In the genomic region with DNA sequence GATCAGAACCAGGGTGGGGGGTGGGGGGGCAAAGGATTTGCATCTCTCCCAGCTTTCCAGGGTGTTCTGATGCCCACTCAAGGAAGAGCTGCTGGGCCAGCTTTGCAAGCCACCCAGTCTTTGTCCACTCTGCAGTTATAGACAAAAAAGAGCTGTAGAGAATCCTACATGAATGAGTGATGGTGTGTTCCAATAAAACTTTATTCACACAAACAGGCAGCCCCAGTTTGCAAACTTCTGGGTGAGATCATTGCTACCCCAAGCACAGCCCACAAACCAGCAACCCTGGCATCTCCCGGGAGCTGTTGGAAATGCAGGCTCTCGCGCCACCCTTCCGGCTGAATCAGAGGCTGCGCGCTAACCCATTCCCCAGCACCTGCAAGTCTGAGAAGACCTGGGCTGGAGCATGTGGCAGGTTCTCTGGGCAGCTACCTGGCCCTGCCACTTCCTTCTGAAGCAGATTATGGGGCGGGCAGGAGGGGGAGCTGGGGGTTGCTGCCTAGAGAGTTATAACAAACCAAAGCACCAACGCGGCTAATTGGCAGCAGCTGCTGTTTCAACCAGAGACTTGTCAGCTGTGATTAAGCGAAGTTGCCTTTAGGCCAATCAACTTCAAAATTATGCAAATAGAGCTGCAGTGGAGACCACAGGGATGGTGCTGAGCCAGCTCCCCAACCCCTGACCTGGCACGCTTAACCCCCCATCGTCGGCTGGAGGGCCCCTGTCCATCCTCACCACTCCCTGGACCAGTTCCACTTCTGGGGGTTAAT, we compare ENCODE assay signal across 17 cellular contexts. TPM values are rescaled to one million over a fixed set of nuclear protein-coding genes. Genes with fewer than 3 reads are reported as not detected.
"Had no signal": no experiment of that assay in that cellular context is flagged by ENCODE, and none has a peak within 500 bp of the region (broad histone marks: within the 10 kb centered on the region; RNA-seq: fewer than 3 reads in every experiment).

No MANE protein-coding gene starts in this region.

- ATAC-seq: activated CD8-positive, alpha-beta T cell treated with anti-CD3 and anti-CD28 coated beads, Interleukin-2, amount 10 ng/mL, durations not matched to agents 7 days and 5 days; left colon had no signal

- H3K27ac ChIP-seq: coronary artery, epithelial cell of prostate, parathyroid adenoma, stomach had no signal

- DNase-seq: activated CD4-positive, alpha-beta T cell treated with anti-CD3 and anti-CD28 coated beads for 1 hour; activated CD8-positive, alpha-beta T cell treated with anti-CD3 and anti-CD28 coated beads, Interleukin-2, amount 10 ng/mL, durations not matched to agents 7 days and 5 days; activated naive CD4-positive, alpha-beta T cell treated with Interleukin-2 at 50 U/mL for 16 hours; central memory CD4-positive, alpha-beta T cell; effector CD8-positive, alpha-beta T cell; hippocampal formation; left colon; midbrain; naive B cell; stimulated activated CD4-positive, alpha-beta T cell treated with anti-CD3 and anti-CD28 coated beads, Interleukin-4, amount 100 ng/mL, for 4 hours; stomach had no signal

- H3K4me1 ChIP-seq: parathyroid adenoma had no signal

- H3K4me3 ChIP-seq: coronary artery, lung, skin epidermis, stomach had no signal

- H3K36me3 ChIP-seq: stomach had no signal

- H3K9me3 ChIP-seq: stomach had no signal

RNA-seq across cellular contexts. Expression of a gene that starts 3.8 kb away (rescaled TPM):
- total RNA-seq: activated CD8-positive, alpha-beta T cell treated with anti-CD3 and anti-CD28 coated beads, Interleukin-2, amount 10 ng/mL, durations not matched to agents 7 days and 5 days; activated T-helper 1 cell treated with anti-CD3 and anti-CD28 coated beads, Interleukin-12 subunit alpha, Interleukin-12 subunit beta, Interleukin-2, Interleukin-4 antibody, amounts not matched to agents 30 ng/mL and 10 ng/mL and 1 ng/mL, durations not matched to agents 14 hours and 24 hours and 36 hours had no signal
